In genomic region chr13:34290661-34291060, GRCh38 we compare ENCODE assay signal across 24 cellular contexts.
"Had no signal": no experiment of that assay in that cellular context is flagged by ENCODE, and none has a peak within 500 bp of the region (broad histone marks: within the 10 kb centered on the region; RNA-seq: fewer than 3 reads in every experiment).

No MANE protein-coding gene starts in this region.

- H3K4me1 ChIP-seq: tibial artery had no signal

- FAIRE-seq: endometrium, frontal cortex had no signal

- H3K9me3 ChIP-seq: ovary, stomach, tibial artery had no signal

- ATAC-seq: effector memory CD8-positive, alpha-beta T cell; left colon; naive thymus-derived CD4-positive, alpha-beta T cell; sciatic nerve had no signal

- H3K36me3 Mint-ChIP-seq: naive thymus-derived CD4-positive, alpha-beta T cell; type B pancreatic cell had no signal

- H3K4me3 Mint-ChIP-seq: effector memory CD8-positive, alpha-beta T cell; naive thymus-derived CD4-positive, alpha-beta T cell; nephron; type B pancreatic cell had no signal

- H3K4me2 ChIP-seq: smooth muscle cell had no signal

- H3K27me3 ChIP-seq: ovary, stomach, tibial artery had no signal

- H3K27ac Mint-ChIP-seq: effector memory CD8-positive, alpha-beta T cell; naive thymus-derived CD4-positive, alpha-beta T cell; nephron; type B pancreatic cell had no signal

- DNase-seq: caudate nucleus; cerebellar nuclear complex; cortex of kidney; effector memory CD8-positive, alpha-beta T cell; left colon; mesendoderm; midbrain; naive thymus-derived CD4-positive, alpha-beta T cell; occipital lobe; ovary; posterior cingulate gyrus; stimulated activated CD4-positive, alpha-beta T cell treated with anti-CD3 and anti-CD28 coated beads, Interleukin-12 subunit alpha, Interleukin-12 subunit beta, amount 100 ng/mL, for 4 hours; stimulated activated CD4-positive, alpha-beta T cell treated with anti-CD3 and anti-CD28 coated beads, Interleukin-1b, Interleukin-23, amount 100 ng/mL, for 48 hours; stimulated activated CD4-positive, alpha-beta T cell treated with anti-CD3 and anti-CD28 coated beads, Interleukin-4, amount 100 ng/mL, for 1 hour; stimulated activated CD8-positive, alpha-beta memory T cell treated with anti-CD3 and anti-CD28 coated beads, Interleukin-4, amount 100 ng/mL, for 48 hours; stimulated activated naive CD4-positive, alpha-beta T cell; stomach; tibial artery had no signal

- H3K36me3 ChIP-seq: ovary, stomach, tibial artery had no signal

- H3K27me3 Mint-ChIP-seq: effector memory CD8-positive, alpha-beta T cell; naive thymus-derived CD4-positive, alpha-beta T cell; type B pancreatic cell had no signal

- H3K9me3 Mint-ChIP-seq: nephron, type B pancreatic cell had no signal

- H3K4me1 Mint-ChIP-seq: naive thymus-derived CD4-positive, alpha-beta T cell; nephron had no signal

- H3K27ac ChIP-seq: ovary, stomach, tibial artery had no signal

- H3K4me3 ChIP-seq: ovary, smooth muscle cell, stomach, tibial artery had no signal
